1 cellular context compared by ENCODE assay signal in genomic region chr15:58770857-58771620, GRCh38.
A peak's percentile ranks its signal among the peaks of the same experiment; 100 is the strongest.
TF ChIP-seq lines count a peak whose summit lies in the region.

TSS of gene MINDY2 (plus strand) at chr15:58771302. CDS start at chr15:58771396, 94 bp downstream.

TF ChIP-seq in HEK293, 187 proteins besides CTCF, POLR2A, EP300 and RAD21 (continued from another document and continues in another):
- TF ChIP-seq PRDM10 (tag by site-specific recombination; IDR thresholded peaks at IDR 0.05) = no peak
- TF ChIP-seq, protein P1, sequence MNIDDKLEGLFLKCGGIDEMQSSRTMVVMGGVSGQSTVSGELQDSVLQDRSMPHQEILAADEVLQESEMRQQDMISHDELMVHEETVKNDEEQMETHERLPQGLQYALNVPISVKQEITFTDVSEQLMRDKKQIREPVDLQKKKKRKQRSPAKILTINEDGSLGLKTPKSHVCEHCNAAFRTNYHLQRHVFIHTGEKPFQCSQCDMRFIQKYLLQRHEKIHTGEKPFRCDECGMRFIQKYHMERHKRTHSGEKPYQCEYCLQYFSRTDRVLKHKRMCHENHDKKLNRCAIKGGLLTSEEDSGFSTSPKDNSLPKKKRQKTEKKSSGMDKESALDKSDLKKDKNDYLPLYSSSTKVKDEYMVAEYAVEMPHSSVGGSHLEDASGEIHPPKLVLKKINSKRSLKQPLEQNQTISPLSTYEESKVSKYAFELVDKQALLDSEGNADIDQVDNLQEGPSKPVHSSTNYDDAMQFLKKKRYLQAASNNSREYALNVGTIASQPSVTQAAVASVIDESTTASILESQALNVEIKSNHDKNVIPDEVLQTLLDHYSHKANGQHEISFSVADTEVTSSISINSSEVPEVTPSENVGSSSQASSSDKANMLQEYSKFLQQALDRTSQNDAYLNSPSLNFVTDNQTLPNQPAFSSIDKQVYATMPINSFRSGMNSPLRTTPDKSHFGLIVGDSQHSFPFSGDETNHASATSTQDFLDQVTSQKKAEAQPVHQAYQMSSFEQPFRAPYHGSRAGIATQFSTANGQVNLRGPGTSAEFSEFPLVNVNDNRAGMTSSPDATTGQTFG (tag by site-specific recombination; IDR thresholded peaks at IDR 0.05; ENCODE audit: borderline replicate concordance) = no peak
- no peak for TF ChIP-seq ZNF664 (tag by site-specific recombination; IDR thresholded peaks at IDR 0.05)
- TF ChIP-seq ZNF394 (tag by site-specific recombination; IDR thresholded peaks at IDR 0.05; ENCODE audit: borderline replicate concordance) = peak; percentile 60; the same call in 1 of the 2 replicates
- no peak for TF ChIP-seq ZNF138 (tag by site-specific recombination; IDR thresholded peaks at IDR 0.05; ENCODE audit: borderline replicate concordance)
- TF ChIP-seq, protein P2, sequence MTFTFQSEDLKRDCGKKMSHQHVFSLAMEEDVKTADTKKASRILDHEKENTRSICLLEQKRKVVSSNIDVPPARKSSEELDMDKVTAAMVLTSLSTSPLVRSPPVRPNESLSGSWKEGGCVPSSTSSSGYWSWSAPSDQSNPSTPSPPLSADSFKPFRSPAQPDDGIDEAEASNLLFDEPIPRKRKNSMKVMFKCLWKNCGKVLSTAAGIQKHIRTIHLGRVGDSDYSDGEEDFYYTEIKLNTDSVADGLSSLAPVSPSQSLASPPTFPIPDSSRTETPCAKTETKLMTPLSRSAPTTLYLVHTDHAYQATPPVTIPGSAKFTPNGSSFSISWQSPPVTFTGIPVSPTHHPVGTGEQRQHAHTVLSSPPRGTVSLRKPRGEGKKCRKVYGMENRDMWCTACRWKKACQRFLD (tag by site-specific recombination; IDR thresholded peaks at IDR 0.05) = no peak
- no peak for TF ChIP-seq ZNF529 (tag by site-specific recombination; IDR thresholded peaks at IDR 0.05; ENCODE audit: insufficient replicate concordance)
- no peak for TF ChIP-seq ZBTB1 (tag by site-specific recombination; IDR thresholded peaks at IDR 0.05)
- no peak for TF ChIP-seq ZNF169 (tag by site-specific recombination; IDR thresholded peaks at IDR 0.05)
- TF ChIP-seq KLF10 (tag by site-specific recombination; IDR thresholded peaks at IDR 0.05) = peak; percentile 99
- TF ChIP-seq YY2 (tag by site-specific recombination; IDR thresholded peaks at IDR 0.05) = peak; percentile 69
- TF ChIP-seq, protein P3, sequence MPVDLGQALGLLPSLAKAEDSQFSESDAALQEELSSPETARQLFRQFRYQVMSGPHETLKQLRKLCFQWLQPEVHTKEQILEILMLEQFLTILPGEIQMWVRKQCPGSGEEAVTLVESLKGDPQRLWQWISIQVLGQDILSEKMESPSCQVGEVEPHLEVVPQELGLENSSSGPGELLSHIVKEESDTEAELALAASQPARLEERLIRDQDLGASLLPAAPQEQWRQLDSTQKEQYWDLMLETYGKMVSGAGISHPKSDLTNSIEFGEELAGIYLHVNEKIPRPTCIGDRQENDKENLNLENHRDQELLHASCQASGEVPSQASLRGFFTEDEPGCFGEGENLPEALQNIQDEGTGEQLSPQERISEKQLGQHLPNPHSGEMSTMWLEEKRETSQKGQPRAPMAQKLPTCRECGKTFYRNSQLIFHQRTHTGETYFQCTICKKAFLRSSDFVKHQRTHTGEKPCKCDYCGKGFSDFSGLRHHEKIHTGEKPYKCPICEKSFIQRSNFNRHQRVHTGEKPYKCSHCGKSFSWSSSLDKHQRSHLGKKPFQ (tag by site-specific recombination; IDR thresholded peaks at IDR 0.05) = no peak
- peak; percentile 89 for TF ChIP-seq YY1 (tag by site-specific recombination; IDR thresholded peaks at IDR 0.05)
- TF ChIP-seq, protein P4, sequence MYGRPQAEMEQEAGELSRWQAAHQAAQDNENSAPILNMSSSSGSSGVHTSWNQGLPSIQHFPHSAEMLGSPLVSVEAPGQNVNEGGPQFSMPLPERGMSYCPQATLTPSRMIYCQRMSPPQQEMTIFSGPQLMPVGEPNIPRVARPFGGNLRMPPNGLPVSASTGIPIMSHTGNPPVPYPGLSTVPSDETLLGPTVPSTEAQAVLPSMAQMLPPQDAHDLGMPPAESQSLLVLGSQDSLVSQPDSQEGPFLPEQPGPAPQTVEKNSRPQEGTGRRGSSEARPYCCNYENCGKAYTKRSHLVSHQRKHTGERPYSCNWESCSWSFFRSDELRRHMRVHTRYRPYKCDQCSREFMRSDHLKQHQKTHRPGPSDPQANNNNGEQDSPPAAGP (tag by site-specific recombination; IDR thresholded peaks at IDR 0.05) = peak; percentile 1; the same call in 1 of the 2 replicates
- no peak for TF ChIP-seq ZNF175 (tag by site-specific recombination; IDR thresholded peaks at IDR 0.05)
- TF ChIP-seq ZSCAN16 (tag by site-specific recombination; IDR thresholded peaks at IDR 0.05) = no peak
- 0 out of 2 replicates have a peak, but pooled peaks have one; percentile 68 for TF ChIP-seq PBX3 (CRISPR knock-in tag; IDR thresholded peaks at IDR 0.05)
- no peak for TF ChIP-seq TRIM28 (IDR thresholded peaks at IDR 0.05; ENCODE audit: borderline replicate concordance, low read length)
- TF ChIP-seq ZNF571 (tag by site-specific recombination; IDR thresholded peaks at IDR 0.05) = no peak
- no peak for TF ChIP-seq ZNF544 (tag by site-specific recombination; IDR thresholded peaks at IDR 0.05)
- no peak for TF ChIP-seq ZNF658 (tag by site-specific recombination; IDR thresholded peaks at IDR 0.05)
- TF ChIP-seq ZFP41 (tag by site-specific recombination; IDR thresholded peaks at IDR 0.05; ENCODE audit: borderline replicate concordance) = no peak
- no peak; the same call in 1 of the 2 replicates for TF ChIP-seq PRDM1 (tag by site-specific recombination; IDR thresholded peaks at IDR 0.05)
- TF ChIP-seq ZNF10 (tag by site-specific recombination; IDR thresholded peaks at IDR 0.05) = no peak
- peak; percentile 43; the same call in 1 of the 2 replicates for TF ChIP-seq BCL11A (tag by site-specific recombination; IDR thresholded peaks at IDR 0.05; ENCODE audit: low read depth)
- TF ChIP-seq, protein P5, sequence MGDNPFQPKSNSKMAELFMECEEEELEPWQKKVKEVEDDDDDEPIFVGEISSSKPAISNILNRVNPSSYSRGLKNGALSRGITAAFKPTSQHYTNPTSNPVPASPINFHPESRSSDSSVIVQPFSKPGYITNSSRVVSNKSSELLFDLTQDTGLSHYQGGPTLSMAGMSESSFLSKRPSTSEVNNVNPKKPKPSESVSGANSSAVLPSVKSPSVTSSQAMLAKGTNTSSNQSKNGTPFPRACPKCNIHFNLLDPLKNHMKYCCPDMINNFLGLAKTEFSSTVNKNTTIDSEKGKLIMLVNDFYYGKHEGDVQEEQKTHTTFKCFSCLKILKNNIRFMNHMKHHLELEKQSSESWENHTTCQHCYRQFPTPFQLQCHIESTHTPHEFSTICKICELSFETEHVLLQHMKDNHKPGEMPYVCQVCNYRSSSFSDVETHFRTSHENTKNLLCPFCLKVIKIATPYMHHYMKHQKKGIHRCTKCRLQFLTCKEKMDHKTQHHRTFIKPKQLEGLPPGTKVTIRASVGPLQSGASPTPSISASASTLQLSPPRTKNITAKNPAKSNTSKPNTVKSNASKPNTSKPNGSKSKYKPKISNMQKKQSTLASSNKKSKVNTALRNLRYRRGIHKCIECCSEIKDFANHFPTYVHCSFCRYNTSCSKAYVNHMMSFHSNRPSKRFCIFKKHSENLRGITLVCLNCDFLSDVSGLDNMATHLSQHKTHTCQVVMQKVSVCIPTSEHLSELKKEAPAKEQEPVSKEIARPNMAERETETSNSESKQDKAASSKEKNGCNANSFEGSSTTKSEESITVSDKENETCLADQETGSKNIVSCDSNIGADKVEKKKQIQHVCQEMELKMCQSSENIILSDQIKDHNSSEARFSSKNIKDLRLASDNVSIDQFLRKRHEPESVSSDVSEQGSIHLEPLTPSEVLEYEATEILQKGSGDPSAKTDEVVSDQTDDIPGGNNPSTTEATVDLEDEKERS (tag by site-specific recombination; IDR thresholded peaks at IDR 0.05) = peak; percentile 37; the same call in 1 of the 2 replicates
- TF ChIP-seq, protein P6, sequence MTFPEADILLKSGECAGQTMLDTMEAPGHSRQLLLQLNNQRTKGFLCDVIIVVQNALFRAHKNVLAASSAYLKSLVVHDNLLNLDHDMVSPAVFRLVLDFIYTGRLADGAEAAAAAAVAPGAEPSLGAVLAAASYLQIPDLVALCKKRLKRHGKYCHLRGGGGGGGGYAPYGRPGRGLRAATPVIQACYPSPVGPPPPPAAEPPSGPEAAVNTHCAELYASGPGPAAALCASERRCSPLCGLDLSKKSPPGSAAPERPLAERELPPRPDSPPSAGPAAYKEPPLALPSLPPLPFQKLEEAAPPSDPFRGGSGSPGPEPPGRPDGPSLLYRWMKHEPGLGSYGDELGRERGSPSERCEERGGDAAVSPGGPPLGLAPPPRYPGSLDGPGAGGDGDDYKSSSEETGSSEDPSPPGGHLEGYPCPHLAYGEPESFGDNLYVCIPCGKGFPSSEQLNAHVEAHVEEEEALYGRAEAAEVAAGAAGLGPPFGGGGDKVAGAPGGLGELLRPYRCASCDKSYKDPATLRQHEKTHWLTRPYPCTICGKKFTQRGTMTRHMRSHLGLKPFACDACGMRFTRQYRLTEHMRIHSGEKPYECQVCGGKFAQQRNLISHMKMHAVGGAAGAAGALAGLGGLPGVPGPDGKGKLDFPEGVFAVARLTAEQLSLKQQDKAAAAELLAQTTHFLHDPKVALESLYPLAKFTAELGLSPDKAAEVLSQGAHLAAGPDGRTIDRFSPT (tag by site-specific recombination; IDR thresholded peaks at IDR 0.05) = 0 out of 2 replicates have a peak, but pooled peaks have one; percentile 12
- TF ChIP-seq SALL2 (tag by site-specific recombination; IDR thresholded peaks at IDR 0.05; ENCODE audit: borderline replicate concordance) = no peak
- TF ChIP-seq, protein P7, sequence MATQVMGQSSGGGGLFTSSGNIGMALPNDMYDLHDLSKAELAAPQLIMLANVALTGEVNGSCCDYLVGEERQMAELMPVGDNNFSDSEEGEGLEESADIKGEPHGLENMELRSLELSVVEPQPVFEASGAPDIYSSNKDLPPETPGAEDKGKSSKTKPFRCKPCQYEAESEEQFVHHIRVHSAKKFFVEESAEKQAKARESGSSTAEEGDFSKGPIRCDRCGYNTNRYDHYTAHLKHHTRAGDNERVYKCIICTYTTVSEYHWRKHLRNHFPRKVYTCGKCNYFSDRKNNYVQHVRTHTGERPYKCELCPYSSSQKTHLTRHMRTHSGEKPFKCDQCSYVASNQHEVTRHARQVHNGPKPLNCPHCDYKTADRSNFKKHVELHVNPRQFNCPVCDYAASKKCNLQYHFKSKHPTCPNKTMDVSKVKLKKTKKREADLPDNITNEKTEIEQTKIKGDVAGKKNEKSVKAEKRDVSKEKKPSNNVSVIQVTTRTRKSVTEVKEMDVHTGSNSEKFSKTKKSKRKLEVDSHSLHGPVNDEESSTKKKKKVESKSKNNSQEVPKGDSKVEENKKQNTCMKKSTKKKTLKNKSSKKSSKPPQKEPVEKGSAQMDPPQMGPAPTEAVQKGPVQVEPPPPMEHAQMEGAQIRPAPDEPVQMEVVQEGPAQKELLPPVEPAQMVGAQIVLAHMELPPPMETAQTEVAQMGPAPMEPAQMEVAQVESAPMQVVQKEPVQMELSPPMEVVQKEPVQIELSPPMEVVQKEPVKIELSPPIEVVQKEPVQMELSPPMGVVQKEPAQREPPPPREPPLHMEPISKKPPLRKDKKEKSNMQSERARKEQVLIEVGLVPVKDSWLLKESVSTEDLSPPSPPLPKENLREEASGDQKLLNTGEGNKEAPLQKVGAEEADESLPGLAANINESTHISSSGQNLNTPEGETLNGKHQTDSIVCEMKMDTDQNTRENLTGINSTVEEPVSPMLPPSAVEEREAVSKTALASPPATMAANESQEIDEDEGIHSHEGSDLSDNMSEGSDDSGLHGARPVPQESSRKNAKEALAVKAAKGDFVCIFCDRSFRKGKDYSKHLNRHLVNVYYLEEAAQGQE (tag by site-specific recombination; IDR thresholded peaks at IDR 0.05) = no peak
- peak; percentile 62; the same call in 1 of the 2 replicates for TF ChIP-seq KLF7 (tag by site-specific recombination; IDR thresholded peaks at IDR 0.05; ENCODE audit: borderline replicate concordance)
- TF ChIP-seq ZNF223 (tag by site-specific recombination; IDR thresholded peaks at IDR 0.05) = no peak
- no peak for TF ChIP-seq ZBTB7A (tag by site-specific recombination; IDR thresholded peaks at IDR 0.05; ENCODE audit: low read depth)
- no peak for TF ChIP-seq MZF1 (tag by site-specific recombination; IDR thresholded peaks at IDR 0.05; ENCODE audit: borderline replicate concordance)
- TF ChIP-seq REPIN1 (tag by site-specific recombination; IDR thresholded peaks at IDR 0.05; ENCODE audit: low read depth) = no peak
- peak; percentile 77 for TF ChIP-seq KLF8 (tag by site-specific recombination; IDR thresholded peaks at IDR 0.05)
